Comparison of ENCODE assay signal across 2 cellular contexts in genomic region chr9:124570942-124571666, GRCh38.
A peak's percentile ranks its signal among the peaks of the same experiment; 100 is the strongest.
TF ChIP-seq lines count a peak whose summit lies in the region.

No MANE protein-coding gene starts in this region.

TF ChIP-seq in IMR-90, 13 proteins besides CTCF, POLR2A, EP300 and RAD21:
- TF ChIP-seq RFX5 (IDR thresholded peaks at IDR 0.05; ENCODE audit: low read depth, low read length) (no peak), SMC3 (IDR thresholded peaks at IDR 0.05; ENCODE audit: low read depth, low read length) (no peak), MXI1 (IDR thresholded peaks at IDR 0.05; ENCODE audit: borderline replicate concordance, low read depth, low read length) (no peak), NFE2L2 (IDR thresholded peaks at IDR 0.05; ENCODE audit: low read depth, low read length) (no peak), FOS (IDR thresholded peaks at IDR 0.05; ENCODE audit: low read depth, low read length) (no peak), MAFK (IDR thresholded peaks at IDR 0.05; ENCODE audit: low read depth, low read length) (no peak), MAZ (IDR thresholded peaks at IDR 0.05; ENCODE audit: borderline replicate concordance, low read depth, low read length) (no peak), USF2 (IDR thresholded peaks at IDR 0.05; ENCODE audit: low read depth, low read length) (no peak), CHD1 (IDR thresholded peaks at IDR 0.05; ENCODE audit: low read depth, low read length) (no peak), RCOR1 (IDR thresholded peaks at IDR 0.05; ENCODE audit: insufficient replicate concordance, low read length) (no peak), ELK1 (IDR thresholded peaks at IDR 0.05; ENCODE audit: borderline replicate concordance, low read depth, low read length) (no peak), CEBPB (IDR thresholded peaks at IDR 0.05; ENCODE audit: low read depth, low read length) (no peak)

TF ChIP-seq in HepG2, 621 proteins besides CTCF, POLR2A, EP300 and RAD21:
- 0 out of 2 replicates have a peak, but pooled peaks have one; percentile 12 for TF ChIP-seq FOSL2 (CRISPR knock-in tag; IDR thresholded peaks at IDR 0.05)
- TF ChIP-seq ZSCAN31 (CRISPR knock-in tag; IDR thresholded peaks at IDR 0.05; ENCODE audit: low read depth) = 0 out of 2 replicates have a peak, but pooled peaks have one; percentile 44
- TF ChIP-seq MIER2 (CRISPR knock-in tag; IDR thresholded peaks at IDR 0.05) = no peak
